ENCODE assay signal across 9 cellular contexts in genomic region chr16:75566889-75567255, GRCh38. TPM values are rescaled to one million over a fixed set of nuclear protein-coding genes. Genes with fewer than 3 reads are reported as not detected.
DNase-seq lines count a peak whose midpoint lies in the region; ATAC-seq and TF ChIP-seq lines count a peak whose summit lies in the region.
"Had no signal": no experiment of that assay in that cellular context is flagged by ENCODE, and none has a peak within 500 bp of the region (broad histone marks: within the 10 kb centered on the region; RNA-seq: fewer than 3 reads in every experiment).

No MANE protein-coding gene starts in this region.

- peaks cover 19% of the 10 kb centered on the region for H3K36me3 Mint-ChIP-seq in CD4-positive, CD25-positive, alpha-beta regulatory T cell

- no peaks in the 10 kb centered on the region for H3K9me3 ChIP-seq in CD4-positive, CD25-positive, alpha-beta regulatory T cell (ENCODE audit: control insufficient read depth in 2 of 2, low read length in 2 of 2)
- H3K9me3 ChIP-seq in SK-N-SH (no peaks in the 10 kb centered on the region), ectodermal cell (ENCODE audit: control insufficient read depth, low read length) (no peaks in the 10 kb centered on the region), muscle layer of colon (ENCODE audit: low read length) (no peaks in the 10 kb centered on the region)

- H3K4me3 Mint-ChIP-seq in CD4-positive, CD25-positive, alpha-beta regulatory T cell = peak overlapping the region; percentile 83 to 100 (median 94)

- peaks cover 13% of the 10 kb centered on the region for H4K20me1 ChIP-seq in SK-N-SH (ENCODE audit: insufficient read depth)

- H3K27ac Mint-ChIP-seq in CD4-positive, CD25-positive, alpha-beta regulatory T cell = peak overlapping the region in 2 of 3 donors; percentile 73 to 84

- peak overlapping the region; percentile 80 for H3K4me3 ChIP-seq in CD4-positive, CD25-positive, alpha-beta regulatory T cell (ENCODE audit: low read depth, low read length)
- H3K4me3 ChIP-seq in SK-N-SH (ENCODE audit: low read depth in 2 of 2, low read length in 1 of 2) (peak overlapping the region; percentile 80 to 88), ectodermal cell (ENCODE audit: insufficient read depth, low read depth, low read length) (peak overlapping the region; percentile 70), muscle layer of colon (ENCODE audit: low read depth in 1 of 2, low read length in 2 of 2) (peak overlapping the region; percentile 97 to 99)

- H3K9me3 Mint-ChIP-seq in CD4-positive, CD25-positive, alpha-beta regulatory T cell = no peaks in the 10 kb centered on the region

- H3K79me2 ChIP-seq in SK-N-SH (ENCODE audit: insufficient read depth) = peaks cover 43% of the 10 kb centered on the region

- TF ChIP-seq RAD21 in SK-N-SH (IDR thresholded peaks at IDR 0.05; ENCODE audit: low read length) = no peak

- POLR2A ChIA-PET in HEK293T (lab: Yijun Ruan, JAX) (interaction anchor here (0.6 to 3.3 kb wide), 8 partner anchors 9 to 1691 kb away, joined by 3 to 22 read pairs (median 4); partner anchors contain the start of genes KARS1, TERF2IP and TMEM231), SK-N-SH (lab: Yijun Ruan, JAX) (interaction anchor here (1.1 to 1.9 kb wide), 2 partner anchors 11 to 24 kb away, joined by 3 to 5 read pairs; partner anchors contain the start of gene TMEM231)

- H3K9me2 ChIP-seq in SK-N-SH = no peaks in the 10 kb centered on the region

- H3K4me1 ChIP-seq in CD4-positive, CD25-positive, alpha-beta regulatory T cell (ENCODE audit: control insufficient read depth, insufficient read depth, low read length, poor library complexity, severe bottlenecking) = peaks cover 45% of the 10 kb centered on the region
- H3K4me1 ChIP-seq in SK-N-SH (ENCODE audit: control insufficient read depth in 1 of 2, insufficient read depth in 2 of 2, low read depth in 1 of 2, low read length in 1 of 2) = peaks cover 14 to 16% of the 10 kb centered on the region in 2 experiments; a peak in 3 of 4 replicates
- H3K4me1 ChIP-seq in ectodermal cell (ENCODE audit: control insufficient read depth, insufficient read depth, low read length) = no peaks in the 10 kb centered on the region
- peaks cover 31% of the 10 kb centered on the region for H3K4me1 ChIP-seq in muscle layer of colon (ENCODE audit: insufficient read depth, low read length)

- peaks cover 41% of the 10 kb centered on the region for H3K36me3 ChIP-seq in CD4-positive, CD25-positive, alpha-beta regulatory T cell (ENCODE audit: control insufficient read depth, insufficient read depth, low read length)
- H3K36me3 ChIP-seq in SK-N-SH (replicated peaks in 1 of 2; ENCODE audit: control insufficient read depth in 1 of 2, insufficient read depth in 2 of 2, low read length in 1 of 2) = peaks cover 29 to 37% of the 10 kb centered on the region in 2 experiments
- peaks cover 24% of the 10 kb centered on the region for H3K36me3 ChIP-seq in ectodermal cell (ENCODE audit: control insufficient read depth, insufficient read depth, low read length)
- peaks cover 34% of the 10 kb centered on the region for H3K36me3 ChIP-seq in muscle layer of colon (ENCODE audit: insufficient read depth, low read length)

- peak overlapping the region; percentile 99 for H3K4me2 ChIP-seq in SK-N-SH

- H3K9ac ChIP-seq in SK-N-SH (peak overlapping the region; percentile 86), muscle layer of colon (ENCODE audit: low read length) (peak overlapping the region; percentile 88)

- H3K27me3 ChIP-seq in CD4-positive, CD25-positive, alpha-beta regulatory T cell (ENCODE audit: control insufficient read depth, insufficient read depth, low read length) = peaks cover 4% of the 10 kb centered on the region
- H3K27me3 ChIP-seq in SK-N-SH (ENCODE audit: insufficient read depth) (no peaks in the 10 kb centered on the region; the same call in 1 of the 2 replicates), ectodermal cell (ENCODE audit: control insufficient read depth, insufficient read depth, low read length, poor library complexity, severe bottlenecking) (no peaks in the 10 kb centered on the region), muscle layer of colon (ENCODE audit: control insufficient read depth in 1 of 2, insufficient read depth in 2 of 2, low read length in 2 of 2) (no peaks in the 10 kb centered on the region)

- no peak overlapping the region for H2AFZ ChIP-seq in SK-N-SH (ENCODE audit: low read depth)

- peak overlapping the region; percentile 79 for H3K27ac ChIP-seq in CD4-positive, CD25-positive, alpha-beta regulatory T cell (ENCODE audit: insufficient read depth, low read length, poor library complexity, severe bottlenecking)
- H3K27ac ChIP-seq in SK-N-SH (ENCODE audit: low read depth in 2 of 2, low read length in 1 of 2) (peak overlapping the region in 1 of 2 experiments; percentile 64; a peak in 1 of 4 replicates), ectodermal cell (ENCODE audit: insufficient read depth, low read depth, low read length, poor library complexity, severe bottlenecking) (no peak overlapping the region), muscle layer of colon (ENCODE audit: low read depth, low read length) (peak overlapping the region; percentile 79)

- DNase-seq in CD4-positive, CD25-positive, alpha-beta regulatory T cell = peak; percentile 15 to 35 (median 16)
- DNase-seq in HEK293T (ENCODE audit: extremely low spot score) (peak; percentile 18), SK-N-SH (peak; percentile 46), NOMO-1 treated with DMSO at 0.1 percent for 48 hours (lab: John Stamatoyannopoulos, UW; ENCODE audit: unreplicated experiment) (no peak)

- ATAC-seq in CD4-positive, CD25-positive, alpha-beta regulatory T cell (ENCODE audit: low read depth in 2 of 2) = no peak
- ATAC-seq in HG03460 (IDR thresholded peaks at IDR 0.05; ENCODE audit: unreplicated experiment) (no peak), HG03378 (IDR thresholded peaks at IDR 0.05; ENCODE audit: unreplicated experiment) (no peak)

- peaks cover 10% of the 10 kb centered on the region for H3F3A ChIP-seq in SK-N-SH (replicated peaks; ENCODE audit: insufficient read depth)

- TF ChIP-seq EP300 in SK-N-SH (IDR thresholded peaks at IDR 0.05; ENCODE audit: borderline replicate concordance in 1 of 2, low read depth in 1 of 2, low read length in 1 of 2) = no peak

- no peak for TF ChIP-seq CTCF in SK-N-SH (IDR thresholded peaks at IDR 0.05)

- CTCF ChIA-PET in HEK293T (lab: Yijun Ruan, JAX) (interaction anchor here (0.7 kb wide), 1 partner anchor 61 kb away, joined by 3 read pairs; no protein-coding TSS in a partner anchor), SK-N-SH (lab: Yijun Ruan, JAX) (interaction anchor here (1.0 to 1.2 kb wide), 3 partner anchors 55 to 122 kb away, joined by 3 to 4 read pairs (median 3); no protein-coding TSS in a partner anchor)

- H3K27me3 Mint-ChIP-seq in CD4-positive, CD25-positive, alpha-beta regulatory T cell = peaks cover 24% of the 10 kb centered on the region

- 3% methylated on average over 5 of the region's 17 CpGs for WGBS in SK-N-SH (ENCODE audit: low lambda C conversion rate)
- WGBS in ectodermal cell, 2 experiments = 19 to 20% methylated on average over 17 of the region's 17 CpGs

- H3K4me1 Mint-ChIP-seq in CD4-positive, CD25-positive, alpha-beta regulatory T cell = peaks cover 0 to 58% (median 31%) of the 10 kb centered on the region in 4 donors

TF ChIP-seq in SK-N-SH, 30 proteins besides CTCF, POLR2A, EP300 and RAD21 (continues in another document):
- TF ChIP-seq EZH2phosphoT487 (IDR thresholded peaks at IDR 0.05; ENCODE audit: borderline replicate concordance, low read depth) = no peak

RNA-seq across cellular contexts. Expression of gene GABARAPL2, which starts 0.7 kb away (rescaled TPM):
- 81.3 TPM for total RNA-seq in CD4-positive, CD25-positive, alpha-beta regulatory T cell
- polyA plus RNA-seq in CD4-positive, CD25-positive, alpha-beta regulatory T cell = 100 to 1,000 TPM; 293 to 354 (median 316) TPM
- polyA plus RNA-seq in SK-N-SH (2012; rRNA removed) = 135 and 143 TPM in 2 replicates
- 180 and 228 TPM in 2 replicates for polyA plus RNA-seq in SK-N-SH (2012; cell fraction: cytosol; rRNA removed)
- polyA plus RNA-seq in SK-N-SH (2012; cell fraction: nucleus; rRNA removed) = 48.5 and 66.0 TPM in 2 replicates
- 88.2 TPM for polyA plus RNA-seq in ectodermal cell (2013, experiment 1 of 4)
- 88.9 TPM for polyA plus RNA-seq in ectodermal cell (2013, experiment 2 of 4)
- 86.9 TPM for polyA plus RNA-seq in ectodermal cell (2013, experiment 3 of 4)
- 94.5 TPM for polyA plus RNA-seq in ectodermal cell (2013, experiment 4 of 4)

RNA-seq across cellular contexts. Expression of gene TMEM231, which starts 10.8 kb away (rescaled TPM):
- 0.72 TPM for total RNA-seq in CD4-positive, CD25-positive, alpha-beta regulatory T cell
- 1 to 10 TPM in 2 of 4 donors, under 1 TPM in 2; 0.64 to 2.6 (median 1.3) TPM for polyA plus RNA-seq in CD4-positive, CD25-positive, alpha-beta regulatory T cell
- 18.1 and 30.9 TPM in 2 replicates for polyA plus RNA-seq in SK-N-SH (2012; rRNA removed)
- polyA plus RNA-seq in SK-N-SH (2012; cell fraction: cytosol; rRNA removed) = 11.6 and 20.7 TPM in 2 replicates
- 18.8 and 24.8 TPM in 2 replicates for polyA plus RNA-seq in SK-N-SH (2012; cell fraction: nucleus; rRNA removed)
- 18.9 TPM for polyA plus RNA-seq in ectodermal cell (2013, experiment 1 of 4)
- polyA plus RNA-seq in ectodermal cell (2013, experiment 2 of 4) = 18.2 TPM
- 15.1 TPM for polyA plus RNA-seq in ectodermal cell (2013, experiment 3 of 4)
- polyA plus RNA-seq in ectodermal cell (2013, experiment 4 of 4) = 15.2 TPM

RNA-seq across cellular contexts. Expression of gene CHST5, which starts 31.0 kb away (rescaled TPM):
- not detected for total RNA-seq in CD4-positive, CD25-positive, alpha-beta regulatory T cell
- not detected for polyA plus RNA-seq in CD4-positive, CD25-positive, alpha-beta regulatory T cell
- 0.18 and 0.49 TPM in 2 replicates for polyA plus RNA-seq in SK-N-SH (2012; rRNA removed)
- polyA plus RNA-seq in SK-N-SH (2012; cell fraction: cytosol; rRNA removed) = 0.01 and 0.10 TPM in 2 replicates
- 0.70 and 0.83 TPM in 2 replicates for polyA plus RNA-seq in SK-N-SH (2012; cell fraction: nucleus; rRNA removed)
- polyA plus RNA-seq in ectodermal cell (2013, experiment 1 of 4) = 0.24 TPM
- polyA plus RNA-seq in ectodermal cell (2013, experiment 2 of 4) = 0.34 TPM
- polyA plus RNA-seq in ectodermal cell (2013, experiment 3 of 4) = 0.27 TPM
- 0.89 TPM for polyA plus RNA-seq in ectodermal cell (2013, experiment 4 of 4)
- total RNA-seq: LHCN-M2 had no signal

RNA-seq across cellular contexts. Expression of gene ADAT1, which starts 56.2 kb away (rescaled TPM):
- 98.7 TPM for total RNA-seq in CD4-positive, CD25-positive, alpha-beta regulatory T cell
- polyA plus RNA-seq in CD4-positive, CD25-positive, alpha-beta regulatory T cell = 10 to 100 TPM; 40.1 to 57.6 (median 52.0) TPM
- 51.1 and 67.7 TPM in 2 replicates for polyA plus RNA-seq in SK-N-SH (2012; rRNA removed)
- polyA plus RNA-seq in SK-N-SH (2012; cell fraction: cytosol; rRNA removed) = 54.2 and 59.4 TPM in 2 replicates
- 121 and 134 TPM in 2 replicates for polyA plus RNA-seq in SK-N-SH (2012; cell fraction: nucleus; rRNA removed)
- polyA plus RNA-seq in ectodermal cell (2013, experiment 1 of 4) = 72.7 TPM
- 79.9 TPM for polyA plus RNA-seq in ectodermal cell (2013, experiment 2 of 4)
- 47.6 TPM for polyA plus RNA-seq in ectodermal cell (2013, experiment 3 of 4)
- 56.8 TPM for polyA plus RNA-seq in ectodermal cell (2013, experiment 4 of 4)
